Comparison of ENCODE assay signal across 24 cellular contexts in genomic region chr14:25436906-25437305, GRCh38.
A peak's percentile ranks its signal among the peaks of the same experiment; 100 is the strongest.
DNase-seq lines count a peak whose midpoint lies in the region; ATAC-seq, FAIRE-seq and TF ChIP-seq lines count a peak whose summit lies in the region.
"Had no signal": no experiment of that assay in that cellular context is flagged by ENCODE, and none has a peak within 500 bp of the region (broad histone marks: within the 10 kb centered on the region; RNA-seq: fewer than 3 reads in every experiment).

No MANE protein-coding gene starts in this region.

- CTCF ChIA-PET in HepG2 (lab: Yijun Ruan, JAX; ENCODE audit: low intra/inter-chr PET ratio, low total read pairs) = no interaction called here

- no peak for FAIRE-seq in HepG2 (lab: Jason Lieb, UNC)
- FAIRE-seq in colon (lab: Jason Lieb, UNC) = peak; percentile 43
- FAIRE-seq: GM12878, GM12892, GM18507 had no signal

- no peak overlapping the region for H3K4me2 ChIP-seq in HepG2 (ENCODE audit: low read depth, low read length)
- H3K4me2 ChIP-seq: BLaER1 had no signal

- H3K4me3 ChIP-seq in HepG2 (replicated peaks in 1 of 3; ENCODE audit: insufficient read depth in 1 of 3, low read depth in 2 of 3, low read length in 3 of 3) (no peak overlapping the region), right lobe of liver (no peak overlapping the region)
- H3K4me3 ChIP-seq: BLaER1, GM12878 had no signal

- H3K27ac ChIP-seq in HepG2 (ENCODE audit: extremely low read length, insufficient read depth, low read length) (no peak overlapping the region), right lobe of liver (no peak overlapping the region)
- H3K27ac ChIP-seq: 22Rv1, BLaER1 had no signal

- DNase-seq in HepG2 (ENCODE audit: low spot score) (no peak), right lobe of liver (no peak), OCI-M1 (lab: John Stamatoyannopoulos, UW) (no peak)
- DNase-seq: ACHN; BE2C; C1 segment of cervical spinal cord; CD4-positive, alpha-beta memory T cell; CD4-positive, CD25-positive, alpha-beta regulatory T cell; CD8-positive, alpha-beta memory T cell; COR-L47; DMS 273 treated with DMSO at 0.1 percent for 48 hours; DMS153; DMS53; DMS79; DND-41; EL; GDM1 had no signal

- H3K79me2 ChIP-seq in HepG2 (ENCODE audit: insufficient read depth, low read length) = no peaks in the 10 kb centered on the region

- no peak for ATAC-seq in HepG2
- no peak for ATAC-seq in right lobe of liver
- no peak for ATAC-seq in HG03045 (IDR thresholded peaks at IDR 0.05; ENCODE audit: unreplicated experiment)
- ATAC-seq: GM12878 had no signal

- POLR2A ChIA-PET in HepG2 (lab: Yijun Ruan, JAX) = no interaction called here

- TF ChIP-seq EP300 in HepG2 (IDR thresholded peaks at IDR 0.05; ENCODE audit: low read depth in 2 of 2, low read length in 2 of 2) = no peak
- no peak for TF ChIP-seq EP300 in HepG2 (CRISPR knock-in tag; IDR thresholded peaks at IDR 0.05; ENCODE audit: borderline replicate concordance)

- H3K9ac ChIP-seq in HepG2 (ENCODE audit: insufficient read depth, low read depth, low read length) = no peak overlapping the region
- H3K9ac ChIP-seq: BLaER1 had no signal

- H3K36me3 ChIP-seq in HepG2 (replicated peaks in 1 of 2; ENCODE audit: control insufficient read depth in 1 of 2, insufficient read depth in 2 of 2, low read length in 2 of 2) = no peaks in the 10 kb centered on the region
- H3K36me3 ChIP-seq in right lobe of liver = no peaks in the 10 kb centered on the region
- H3K36me3 ChIP-seq: BE2C, BLaER1 had no signal

- TF ChIP-seq CTCF in HepG2 (CRISPR knock-in tag; IDR thresholded peaks at IDR 0.05) = no peak
- TF ChIP-seq CTCF in right lobe of liver (IDR thresholded peaks at IDR 0.05) = no peak

- H2AFZ ChIP-seq in HepG2 (ENCODE audit: low read length) = no peak overlapping the region

- H3K27me3 ChIP-seq in HepG2 (ENCODE audit: control insufficient read depth in 1 of 2, insufficient read depth in 2 of 2, low read length in 2 of 2) = no peaks in the 10 kb centered on the region
- H3K27me3 ChIP-seq in right lobe of liver = no peaks in the 10 kb centered on the region
- H3K27me3 ChIP-seq: BE2C, BLaER1 had no signal

- intact Hi-C loops in HepG2 (cut with micrococcal nuclease; ENCODE audit: unreplicated experiment) = no loop called here
- intact Hi-C loops in right lobe of liver (cut with DNase I) = no loop called here

- in situ Hi-C loops in HepG2 (cut with HindIII; ENCODE audit: extremely low pct_ligation_motif_present, low pct_unique_long_range_greater_than_20kb) = no loop called here

- TF ChIP-seq POLR2A in HepG2 (IDR thresholded peaks at IDR 0.05; ENCODE audit: insufficient read depth in 1 of 2, low read depth in 2 of 2, low read length in 2 of 2) (no peak), right lobe of liver (IDR thresholded peaks at IDR 0.05) (no peak)

- H3K4me1 ChIP-seq in HepG2 (ENCODE audit: insufficient read depth, low read length) (no peaks in the 10 kb centered on the region), right lobe of liver (no peaks in the 10 kb centered on the region)
- H3K4me1 ChIP-seq: BE2C, BLaER1 had no signal

- TF ChIP-seq RAD21 in HepG2 (CRISPR knock-in tag; IDR thresholded peaks at IDR 0.05) = no peak

- H3K9me3 ChIP-seq in HepG2 (ENCODE audit: low read length) (peaks cover 79% of the 10 kb centered on the region), right lobe of liver (no peaks in the 10 kb centered on the region)
- H3K9me3 ChIP-seq: BE2C had no signal

- no peaks in the 10 kb centered on the region for H4K20me1 ChIP-seq in HepG2 (ENCODE audit: insufficient read depth, low read length)
- H4K20me1 ChIP-seq: BLaER1 had no signal

- no TSS peak for BruUV-seq in HepG2 (replicated peaks; lab: Mats Ljungman, UMichigan)

TF ChIP-seq in HepG2, 621 proteins besides CTCF, POLR2A, EP300 and RAD21:
- no peak for TF ChIP-seq ZNF253 (CRISPR knock-in tag; IDR thresholded peaks at IDR 0.05; ENCODE audit: borderline replicate concordance)
- TF ChIP-seq ZNF562 (CRISPR knock-in tag; IDR thresholded peaks at IDR 0.05; ENCODE audit: borderline replicate concordance) = no peak
- TF ChIP-seq MAFF (IDR thresholded peaks at IDR 0.05; ENCODE audit: low read depth, low read length) = peak; percentile 53; the same call in 1 of the 2 replicates
- no peak for TF ChIP-seq ZNF710 (CRISPR knock-in tag; IDR thresholded peaks at IDR 0.05; ENCODE audit: borderline replicate concordance)
- no peak for TF ChIP-seq SYNCRIP (IDR thresholded peaks at IDR 0.05; ENCODE audit: insufficient read depth, low read depth, low read length)
- TF ChIP-seq PREB (CRISPR knock-in tag; IDR thresholded peaks at IDR 0.05) = no peak
- TF ChIP-seq MAFK (conservative IDR thresholded peaks at IDR 0.05 in 1 of 2, IDR thresholded peaks at IDR 0.05 in 1 of 2; ENCODE audit: low read length in 2 of 2) = peak; percentile 68 to 80
- no peak for TF ChIP-seq ZNF33A (CRISPR knock-in tag; IDR thresholded peaks at IDR 0.05; ENCODE audit: borderline replicate concordance)
- no peak for TF ChIP-seq SATB2 (CRISPR knock-in tag; IDR thresholded peaks at IDR 0.05)
- TF ChIP-seq CSRNP1 (CRISPR knock-in tag; IDR thresholded peaks at IDR 0.05) = no peak
- TF ChIP-seq GABPA (IDR thresholded peaks at IDR 0.05; ENCODE audit: low read depth, low read length) = no peak
- TF ChIP-seq GABPA (CRISPR knock-in tag; IDR thresholded peaks at IDR 0.05; ENCODE audit: low read depth) = no peak
- no peak for TF ChIP-seq POLR2AphosphoS5 (IDR thresholded peaks at IDR 0.05; ENCODE audit: low read depth, low read length)
TF ChIP-seq in HepG2: peak in this region for 2.
